29 cellular contexts compared by ENCODE assay signal in the genomic region with DNA sequence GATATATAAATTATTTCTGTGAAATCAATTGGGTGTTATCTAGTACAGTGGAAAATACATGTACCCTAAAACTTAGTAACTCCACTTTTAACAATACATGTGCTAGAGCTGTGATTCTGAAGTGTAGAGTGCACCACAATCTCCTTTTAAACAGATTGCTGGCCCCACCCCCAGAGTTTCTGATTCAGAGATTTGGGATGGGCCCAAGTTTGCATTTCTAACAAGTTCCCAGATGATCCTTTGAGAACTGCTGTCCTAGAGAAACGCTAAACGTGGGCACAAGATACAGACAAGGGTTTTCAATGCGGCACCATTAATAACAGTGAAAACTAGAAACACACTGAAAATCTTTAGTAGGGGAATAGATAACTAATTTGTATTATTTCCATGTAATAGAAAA. TPM values are rescaled to one million over a fixed set of nuclear protein-coding genes. Genes with fewer than 3 reads are reported as not detected.
DNase-seq lines count a peak whose midpoint lies in the region; ATAC-seq and TF ChIP-seq lines count a peak whose summit lies in the region.
"Had no signal": no experiment of that assay in that cellular context is flagged by ENCODE, and none has a peak within 500 bp of the region (broad histone marks: within the 10 kb centered on the region; RNA-seq: fewer than 3 reads in every experiment).

No MANE protein-coding gene starts in this region.

- no peak for TF ChIP-seq POLR2A in breast epithelium (IDR thresholded peaks at IDR 0.05)

- CTCF ChIA-PET in MCF 10A (lab: Yijun Ruan, JAX), result interaction anchor here (0.6 to 0.9 kb wide), 2 partner anchors 50 to 76 kb away, joined by 4 to 5 read pairs; no protein-coding TSS in a partner anchor

- H3K4me1 ChIP-seq in breast epithelium, result no peaks in the 10 kb centered on the region
- H3K4me1 ChIP-seq in ascending aorta, result peaks cover 5 to 78% of the 10 kb centered on the region in 2 donors
- H3K4me1 ChIP-seq in thoracic aorta (ENCODE audit: control insufficient read depth in 1 of 2, low read depth in 2 of 2), result peaks cover 50 to 92% of the 10 kb centered on the region in 2 donors
- H3K4me1 ChIP-seq in lower lobe of right lung, result peaks cover 49% of the 10 kb centered on the region
- H3K4me1 ChIP-seq: parathyroid adenoma had no signal

- no peaks in the 10 kb centered on the region for H3K27me3 ChIP-seq in breast epithelium
- no peaks in the 10 kb centered on the region for H3K27me3 ChIP-seq in ascending aorta
- no peaks in the 10 kb centered on the region for H3K27me3 ChIP-seq in thoracic aorta (replicated peaks; ENCODE audit: insufficient read depth)
- no peaks in the 10 kb centered on the region for H3K27me3 ChIP-seq in lower lobe of right lung (ENCODE audit: low read depth)
- H3K27me3 ChIP-seq: esophagus squamous epithelium, uterus had no signal

- no peak overlapping the region for H3K27ac Mint-ChIP-seq in MCF 10A (ENCODE audit: low read depth, unreplicated experiment)
- H3K27ac Mint-ChIP-seq: activated CD4-positive, alpha-beta T cell treated with anti-CD3 and anti-CD28 coated beads for 36 hours; activated naive CD8-positive, alpha-beta T cell treated with anti-CD3 and anti-CD28 coated beads, Interleukin-2, amount 10 ng/mL, durations not matched to agents 7 days and 5 days; activated T-helper 2 cell treated with anti-CD3 and anti-CD28 coated beads, Interferon-gamma antibody, Interleukin-2, Interleukin-4, amounts not matched to agents 10 μg/mL and 5 μg/mL and 100 μg/mL, durations not matched to agents 14 hours and 24 hours and 36 hours; natural killer cell had no signal

- DNase-seq in MCF 10A (ENCODE audit: unreplicated experiment) (peak; percentile 13), breast epithelium (ENCODE audit: low spot score in 2 of 2) (no peak), ascending aorta (ENCODE audit: low spot score in 2 of 2) (peak in 1 of 2 donors; percentile 78), fibroblast of villous mesenchyme (ENCODE audit: low read depth) (peak; percentile 40), thoracic aorta (ENCODE audit: low spot score) (no peak), NCI-H187 (lab: John Stamatoyannopoulos, UW) (no peak), lower lobe of right lung (no peak)
- DNase-seq: activated CD4-positive, alpha-beta T cell treated with anti-CD3 and anti-CD28 coated beads for 36 hours; activated naive CD8-positive, alpha-beta T cell treated with anti-CD3 and anti-CD28 coated beads, Interleukin-2, amount 10 ng/mL, durations not matched to agents 7 days and 5 days; C1 segment of cervical spinal cord; caudate nucleus; esophagus squamous epithelium; GDM1; H9; hippocampal formation; KBM-7; kidney; mammary epithelial cell; natural killer cell; NCI-H1092; NCI-H2107; NCI-H524; RPMI8226; SW 1271; uterus had no signal

- H3K27ac ChIP-seq in breast epithelium (no peak overlapping the region), ascending aorta (peak overlapping the region; percentile 28 to 74), thoracic aorta (peak overlapping the region; percentile 58 to 60), lower lobe of right lung (no peak overlapping the region)
- H3K27ac ChIP-seq: parathyroid adenoma, uterus had no signal

- H3K9me3 Mint-ChIP-seq in MCF 10A (ENCODE audit: unreplicated experiment), result no peaks in the 10 kb centered on the region
- H3K9me3 Mint-ChIP-seq: activated naive CD8-positive, alpha-beta T cell treated with anti-CD3 and anti-CD28 coated beads, Interleukin-2, amount 10 ng/mL, durations not matched to agents 7 days and 5 days; activated T-helper 2 cell treated with anti-CD3 and anti-CD28 coated beads, Interferon-gamma antibody, Interleukin-2, Interleukin-4, amounts not matched to agents 10 μg/mL and 5 μg/mL and 100 μg/mL, durations not matched to agents 14 hours and 24 hours and 36 hours; H9; natural killer cell had no signal

- H3K4me3 ChIP-seq in breast epithelium (no peak overlapping the region), ascending aorta (no peak overlapping the region), fibroblast of villous mesenchyme (ENCODE audit: low read depth, low read length) (no peak overlapping the region), thoracic aorta (no peak overlapping the region), lower lobe of right lung (no peak overlapping the region)
- H3K4me3 ChIP-seq: esophagus squamous epithelium, GM12878, uterus had no signal

- peaks cover 15% of the 10 kb centered on the region for H3K4me1 Mint-ChIP-seq in MCF 10A (ENCODE audit: insufficient read depth, unreplicated experiment)

- POLR2A ChIA-PET in MCF 10A (lab: Yijun Ruan, JAX), result interaction anchor here (0.7 to 1.4 kb wide), 3 partner anchors 13 to 68 kb away, joined by 3 to 5 read pairs (median 4); no protein-coding TSS in a partner anchor

- H3K36me3 ChIP-seq in breast epithelium (no peaks in the 10 kb centered on the region), ascending aorta (peaks cover 14 to 36% of the 10 kb centered on the region in 2 donors), thoracic aorta (peaks cover 8% of the 10 kb centered on the region), lower lobe of right lung (peaks cover 40% of the 10 kb centered on the region)
- H3K36me3 ChIP-seq: uterus had no signal

- no peaks in the 10 kb centered on the region for H3K9me3 ChIP-seq in breast epithelium
- no peaks in the 10 kb centered on the region for H3K9me3 ChIP-seq in ascending aorta
- H3K9me3 ChIP-seq in thoracic aorta, result no peaks in the 10 kb centered on the region
- no peaks in the 10 kb centered on the region for H3K9me3 ChIP-seq in lower lobe of right lung
- H3K9me3 ChIP-seq: esophagus squamous epithelium, uterus had no signal

- H3K4me3 Mint-ChIP-seq in MCF 10A (ENCODE audit: unreplicated experiment), result no peak overlapping the region
- H3K4me3 Mint-ChIP-seq: activated CD4-positive, alpha-beta T cell treated with anti-CD3 and anti-CD28 coated beads for 36 hours; activated naive CD8-positive, alpha-beta T cell treated with anti-CD3 and anti-CD28 coated beads, Interleukin-2, amount 10 ng/mL, durations not matched to agents 7 days and 5 days; H9; natural killer cell had no signal

- peaks cover 48% of the 10 kb centered on the region for H3K36me3 Mint-ChIP-seq in MCF 10A (ENCODE audit: insufficient read depth, unreplicated experiment)
- H3K36me3 Mint-ChIP-seq: natural killer cell had no signal

- intact Hi-C loops in MCF 10A (cut with micrococcal nuclease), result no loop called here
- intact Hi-C loops in breast epithelium (cut with DNase I; ENCODE audit: low total_unique reads), result no loop called here
- intact Hi-C loops in ascending aorta (cut with DNase I), result loop anchor here (5.0 kb wide), 1 partner anchor 48 kb away; the partner anchor contains the start of gene NXPH3
- intact Hi-C loops in lower lobe of right lung (cut with DNase I), result no loop called here

- ATAC-seq in thoracic aorta (ENCODE audit: insufficient number of reproducible peaks, low FRiP score, low read depth) (no peak), lower lobe of right lung (no peak), esophagus mucosa (no peak)
- ATAC-seq: activated CD4-positive, alpha-beta T cell treated with anti-CD3 and anti-CD28 coated beads for 36 hours; GM12878; natural killer cell had no signal

- BruUV-seq in MCF 10A (replicated peaks; lab: Mats Ljungman, UMichigan), result no TSS peak

- no peak for TF ChIP-seq CTCF in MCF 10A (IDR thresholded peaks at IDR 0.05; ENCODE audit: unreplicated experiment)
- no peak for TF ChIP-seq CTCF in breast epithelium (IDR thresholded peaks at IDR 0.05)
- TF ChIP-seq CTCF in ascending aorta (IDR thresholded peaks at IDR 0.05), result no peak
- no peak for TF ChIP-seq CTCF in fibroblast of villous mesenchyme (IDR thresholded peaks at IDR 0.05; ENCODE audit: insufficient read depth, low read depth, low read length)
- no peak for TF ChIP-seq CTCF in thoracic aorta (IDR thresholded peaks at IDR 0.05)
- TF ChIP-seq CTCF in lower lobe of right lung (IDR thresholded peaks at IDR 0.05), result no peak

- H3K27me3 Mint-ChIP-seq in MCF 10A (ENCODE audit: insufficient read depth, unreplicated experiment), result no peaks in the 10 kb centered on the region
- H3K27me3 Mint-ChIP-seq: activated CD4-positive, alpha-beta T cell treated with anti-CD3 and anti-CD28 coated beads for 36 hours; activated naive CD8-positive, alpha-beta T cell treated with anti-CD3 and anti-CD28 coated beads, Interleukin-2, amount 10 ng/mL, durations not matched to agents 7 days and 5 days had no signal

RNA-seq across cellular contexts. Expression of gene NXPH3, which starts 49.2 kb away (rescaled TPM):
- not detected in 2 replicates for total RNA-seq in MCF 10A (2022)
- 1 to 10 TPM; 3.5 to 7.5 (median 4.5) TPM for total RNA-seq in breast epithelium
- total RNA-seq in ascending aorta, result 30.3 TPM
- 0.43 and 0.97 TPM in 2 replicates for total RNA-seq in fibroblast of villous mesenchyme
- total RNA-seq in thoracic aorta, result 100 to 1,000 TPM in 1 of 2 donors, 10 to 100 TPM in 1; 61.7 to 131 TPM
- 4.5 TPM for total RNA-seq in lower lobe of right lung
- total RNA-seq in esophagus mucosa, result 0.16 TPM
- total RNA-seq: natural killer cell had no signal

RNA-seq across cellular contexts. Expression of gene SPOP, which starts 53.0 kb away (rescaled TPM):
- 42.1 and 52.3 TPM in 2 replicates for total RNA-seq in MCF 10A (2022)
- total RNA-seq in breast epithelium, result 10 to 100 TPM; 48.3 to 73.8 (median 55.4) TPM
- total RNA-seq in ascending aorta, result 189 TPM
- total RNA-seq in fibroblast of villous mesenchyme, result 43.5 and 59.2 TPM in 2 replicates
- total RNA-seq in thoracic aorta, result 100 to 1,000 TPM in 1 of 2 donors, 10 to 100 TPM in 1; 97.7 to 123 TPM
- total RNA-seq in lower lobe of right lung, result 81.8 TPM
- 27.9 TPM for total RNA-seq in esophagus mucosa

Comparison
In these comparisons a context has a peak if more than half of its experiments do, and no peak if none do; other contexts are left out.
1. DNase-seq: peak in MCF 10A (single experiment) and fibroblast of villous mesenchyme (single experiment); none in breast epithelium (0 of 2), thoracic aorta (single experiment), NCI-H187 (0 of 2) and lower lobe of right lung (single experiment).
2. H3K27ac ChIP-seq: peak in ascending aorta (2 of 2) and thoracic aorta (2 of 2); none in breast epithelium (0 of 2) and lower lobe of right lung (single experiment).